ENCODE assay signal across 10 cellular contexts in the genomic region with DNA sequence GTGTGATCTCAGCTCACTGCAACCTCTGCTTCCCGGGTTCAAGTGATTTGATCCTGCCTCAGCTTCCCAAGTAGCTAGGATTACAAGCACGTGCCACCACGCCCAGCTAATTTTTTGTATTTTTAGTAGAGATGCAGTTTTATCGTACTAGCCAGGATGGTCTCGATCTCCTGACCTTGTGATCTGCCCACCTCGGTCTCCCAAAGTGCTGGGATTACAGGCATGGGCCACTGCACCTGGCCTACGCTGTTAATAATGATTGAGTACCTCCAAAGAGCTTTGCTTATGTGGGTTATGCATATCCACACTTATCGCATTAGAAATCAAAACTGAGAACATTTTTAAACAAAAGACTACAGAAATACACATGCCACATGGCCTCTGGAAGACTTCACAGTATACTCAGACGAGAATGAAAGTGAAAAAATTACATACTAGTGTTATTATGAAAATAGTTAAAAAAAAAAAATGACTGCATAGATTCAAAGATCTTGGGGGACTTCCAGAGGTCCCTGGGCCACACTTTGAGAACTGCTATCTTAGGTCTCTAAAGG. TPM values are rescaled to one million over a fixed set of nuclear protein-coding genes. Genes with fewer than 3 reads are reported as not detected.
DNase-seq lines count a peak whose midpoint lies in the region; ATAC-seq and TF ChIP-seq lines count a peak whose summit lies in the region.
"Had no signal": no experiment of that assay in that cellular context is flagged by ENCODE, and none has a peak within 500 bp of the region (broad histone marks: within the 10 kb centered on the region; RNA-seq: fewer than 3 reads in every experiment).

No MANE protein-coding gene starts in this region.

- TF ChIP-seq CTCF in foreskin keratinocyte (conservative IDR thresholded peaks at IDR 0.05), result no peak

- peaks cover 17% of the 10 kb centered on the region for H3K4me1 ChIP-seq in foreskin keratinocyte
- H3K4me1 ChIP-seq: adrenal gland had no signal

- DNase-seq in activated CD4-positive, CD25-positive, alpha-beta regulatory T cell (lab: John Stamatoyannopoulos, UW), result no peak
- no peak for DNase-seq in foreskin keratinocyte
- no peak for DNase-seq in cerebellar cortex (ENCODE audit: low spot score)
- no peak for DNase-seq in DMS53 treated with DMSO at 0.1 percent for 48 hours (lab: John Stamatoyannopoulos, UW; ENCODE audit: unreplicated experiment)
- DNase-seq in NCI-H774 (lab: John Stamatoyannopoulos, UW), result no peak
- DNase-seq: adrenal gland, naive B cell had no signal

- H3K27me3 ChIP-seq in foreskin keratinocyte, result no peaks in the 10 kb centered on the region
- H3K27me3 ChIP-seq: adrenal gland had no signal

- H3K27ac ChIP-seq in foreskin keratinocyte, result peak overlapping the region; percentile 78
- H3K27ac ChIP-seq: adrenal gland had no signal

- ATAC-seq in activated CD4-positive, CD25-positive, alpha-beta regulatory T cell treated with anti-CD3 and anti-CD28 coated beads, Interleukin-2, amount 50 U/mL, for 24 hours, result peak; percentile 80 to 82
- ATAC-seq in GM21576 (IDR thresholded peaks at IDR 0.05; ENCODE audit: unreplicated experiment) (peak; percentile 93), HG03354 (IDR thresholded peaks at IDR 0.05; ENCODE audit: poor library complexity, severe bottlenecking, unreplicated experiment) (peak; percentile 93), foreskin keratinocyte (no peak)

RNA-seq across cellular contexts. Expression of gene RPP38, which starts 25.4 kb away (rescaled TPM):
- total RNA-seq in foreskin keratinocyte, result 26.5 and 27.8 TPM in 2 replicates
- 28.8 and 29.1 TPM in 2 replicates for polyA plus RNA-seq in foreskin keratinocyte

RNA-seq across cellular contexts. Expression of gene ACBD7, which starts 34.0 kb away (rescaled TPM):
- total RNA-seq in foreskin keratinocyte, result 0.07 and 0.20 TPM in 2 replicates
- polyA plus RNA-seq in foreskin keratinocyte, result not detected in 2 replicates

RNA-seq across cellular contexts. Expression of gene NMT2, which starts 45.9 kb away (rescaled TPM):
- 14.5 and 16.5 TPM in 2 replicates for total RNA-seq in foreskin keratinocyte
- 9.2 and 10.4 TPM in 2 replicates for polyA plus RNA-seq in foreskin keratinocyte
